29 cellular contexts compared by ENCODE assay signal in the genomic region with DNA sequence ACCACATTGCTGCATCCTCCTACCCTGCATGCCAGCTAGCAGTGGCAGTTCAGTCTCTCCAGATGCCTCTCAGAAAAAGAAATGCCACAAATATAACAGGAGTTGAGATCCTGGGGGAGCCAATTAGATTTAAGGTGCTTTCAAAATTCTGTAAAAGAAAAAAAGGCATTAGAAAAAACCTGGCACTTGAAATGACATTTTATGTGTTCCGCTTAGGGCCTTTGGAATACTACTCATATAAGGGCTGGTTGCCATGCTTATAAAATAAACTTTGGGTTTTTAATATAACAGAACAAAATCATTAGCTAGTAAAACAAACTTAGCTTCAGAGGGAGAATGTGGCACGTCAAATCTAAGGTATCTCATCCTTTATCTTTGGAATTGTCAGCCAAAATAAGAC.
"Had no signal": no experiment of that assay in that cellular context is flagged by ENCODE, and none has a peak within 500 bp of the region (broad histone marks: within the 10 kb centered on the region; RNA-seq: fewer than 3 reads in every experiment).

No MANE protein-coding gene starts in this region.

- H3K4me3 ChIP-seq: adrenal gland, body of pancreas, cardiac muscle cell, colonic mucosa, heart right ventricle had no signal

- H3K4me1 ChIP-seq: colonic mucosa had no signal

- H3K36me3 ChIP-seq: adrenal gland, cardiac muscle cell, colonic mucosa, heart right ventricle had no signal

- ATAC-seq: activated CD4-positive, alpha-beta T cell treated with anti-CD3 and anti-CD28 coated beads for 36 hours; activated CD8-positive, alpha-beta memory T cell treated with anti-CD3 and anti-CD28 coated beads, Interleukin-2, amount 10 ng/mL, durations not matched to agents 7 days and 5 days; activated CD8-positive, alpha-beta T cell treated with anti-CD3 and anti-CD28 coated beads, Interleukin-2, amount 10 ng/mL, durations not matched to agents 7 days and 5 days; activated naive CD8-positive, alpha-beta T cell treated with anti-CD3 and anti-CD28 coated beads, Interleukin-2, amount 50 U/mL, for 24 hours; body of pancreas; T-helper 17 cell had no signal

- H3K27me3 ChIP-seq: adrenal gland, body of pancreas, cardiac muscle cell, colonic mucosa, heart right ventricle had no signal

- H3K9me3 ChIP-seq: adrenal gland, body of pancreas, colonic mucosa, heart right ventricle had no signal

- DNase-seq: activated CD4-positive, alpha-beta memory T cell treated with anti-CD3 and anti-CD28 coated beads for 36 hours; activated CD4-positive, alpha-beta T cell treated with anti-CD3 and anti-CD28 coated beads for 36 hours; activated CD4-positive, alpha-beta T cell treated with anti-CD3 and anti-CD28 coated beads, Interleukin-2, amount 10 ng/mL, durations not matched to agents 24 days and 14 days; activated CD4-positive, CD25-positive, alpha-beta regulatory T cell; activated CD4-positive, CD25-positive, alpha-beta regulatory T cell treated with anti-CD3 and anti-CD28 coated beads, Interleukin-2, amount 50 U/mL, for 72 hours; activated CD8-positive, alpha-beta memory T cell treated with anti-CD3 and anti-CD28 coated beads, Interleukin-2, amount 10 ng/mL, durations not matched to agents 7 days and 5 days; activated CD8-positive, alpha-beta memory T cell treated with anti-CD3 and anti-CD28 coated beads, Interleukin-2, amount 50 U/mL, for 4 hours; activated CD8-positive, alpha-beta T cell treated with anti-CD3 and anti-CD28 coated beads, Interleukin-2, amount 10 ng/mL, durations not matched to agents 7 days and 5 days; activated effector memory CD4-positive, alpha-beta T cell treated with anti-CD3 and anti-CD28 coated beads, Interleukin-2, amount 50 U/mL, for 16 hours; activated naive CD4-positive, alpha-beta T cell treated with anti-CD3 and anti-CD28 coated beads for 36 hours; activated naive CD8-positive, alpha-beta T cell treated with anti-CD3 and anti-CD28 coated beads for 36 hours; activated naive CD8-positive, alpha-beta T cell treated with anti-CD3 and anti-CD28 coated beads, Interleukin-2, amount 50 U/mL, for 24 hours; activated T-cell treated with anti-CD3 and anti-CD28 coated beads, Interleukin-2, amount 50 U/mL, for 1 hour; activated T-cell treated with anti-CD3 and anti-CD28 coated beads, Interleukin-2, amount 50 U/mL, for 48 hours; adrenal gland; amygdala; aorta; body of pancreas; central memory CD4-positive, alpha-beta T cell; cerebellar nuclear complex; colonic mucosa; effector CD8-positive, alpha-beta T cell; foreskin fibroblast; heart right ventricle; T-helper 1 cell; T-helper 17 cell; T1000 had no signal

- H3K27ac ChIP-seq: adrenal gland, body of pancreas, cardiac muscle cell, colonic mucosa, epithelial cell of prostate, heart right ventricle had no signal
